In genomic region chr2:7900593-7900992, GRCh38 we compare ENCODE assay signal across 19 cellular contexts.
DNase-seq lines count a peak whose midpoint lies in the region; ATAC-seq and TF ChIP-seq lines count a peak whose summit lies in the region.
"Had no signal": no experiment of that assay in that cellular context is flagged by ENCODE, and none has a peak within 500 bp of the region (broad histone marks: within the 10 kb centered on the region; RNA-seq: fewer than 3 reads in every experiment).

No MANE protein-coding gene starts in this region.

- peak overlapping the region; percentile 1 for H3K4me3 Mint-ChIP-seq in activated naive CD8-positive, alpha-beta T cell treated with anti-CD3 and anti-CD28 coated beads, Interleukin-2, amount 10 ng/mL, durations not matched to agents 7 days and 5 days
- H3K4me3 Mint-ChIP-seq in activated naive CD8-positive, alpha-beta T cell treated with anti-CD3 and anti-CD28 coated beads for 36 hours: no peak overlapping the region
- H3K4me3 Mint-ChIP-seq in activated CD8-positive, alpha-beta T cell treated with anti-CD3 and anti-CD28 coated beads for 36 hours: no peak overlapping the region

- no peaks in the 10 kb centered on the region for H3K9me3 ChIP-seq in Loucy (ENCODE audit: insufficient read depth, low read depth, low read length)
- H3K9me3 ChIP-seq: mucosa of descending colon, right lobe of liver had no signal

- no peaks in the 10 kb centered on the region for H3K9me2 ChIP-seq in Loucy (replicated peaks; ENCODE audit: low read depth, low read length)

- peak overlapping the region; percentile 79 for H3K9ac ChIP-seq in Loucy (ENCODE audit: low read depth, low read length, poor library complexity, severe bottlenecking)

- H3K79me2 ChIP-seq in Loucy (ENCODE audit: insufficient read depth, low read length): no peaks in the 10 kb centered on the region

- intact Hi-C loops in activated CD8-positive, alpha-beta T cell treated with anti-CD3 and anti-CD28 coated beads for 36 hours (cut with micrococcal nuclease): no loop called here

- no peak overlapping the region for H2AFZ ChIP-seq in Loucy (ENCODE audit: low read length)

- peaks cover 7% of the 10 kb centered on the region; the same call in 1 of the 2 replicates for H3F3A ChIP-seq in Loucy (ENCODE audit: low read depth)

- H3K36me3 ChIP-seq in Loucy (ENCODE audit: insufficient read depth, low read length): no peaks in the 10 kb centered on the region
- H3K36me3 ChIP-seq: right lobe of liver had no signal

- no peaks in the 10 kb centered on the region for H3K36me3 Mint-ChIP-seq in activated naive CD8-positive, alpha-beta T cell treated with anti-CD3 and anti-CD28 coated beads, Interleukin-2, amount 10 ng/mL, durations not matched to agents 7 days and 5 days
- no peaks in the 10 kb centered on the region for H3K36me3 Mint-ChIP-seq in activated naive CD8-positive, alpha-beta T cell treated with anti-CD3 and anti-CD28 coated beads for 36 hours
- no peaks in the 10 kb centered on the region for H3K36me3 Mint-ChIP-seq in activated CD8-positive, alpha-beta T cell treated with anti-CD3 and anti-CD28 coated beads for 36 hours (ENCODE audit: low read depth)

- no peaks in the 10 kb centered on the region for H4K20me1 ChIP-seq in Loucy (ENCODE audit: insufficient read depth, low read length, poor library complexity, severe bottlenecking)

- peaks cover 55% of the 10 kb centered on the region for H3K4me1 ChIP-seq in Loucy (ENCODE audit: insufficient read depth, low read length, poor library complexity, severe bottlenecking)
- H3K4me1 ChIP-seq: right lobe of liver had no signal

- H3K4me2 ChIP-seq in Loucy (ENCODE audit: low read depth, low read length, poor library complexity, severe bottlenecking): peak overlapping the region; percentile 83

- peak; percentile 42 for ATAC-seq in activated naive CD8-positive, alpha-beta T cell treated with anti-CD3 and anti-CD28 coated beads, Interleukin-2, amount 10 ng/mL, durations not matched to agents 7 days and 5 days (ENCODE audit: low read depth)
- ATAC-seq in activated CD8-positive, alpha-beta T cell treated with anti-CD3 and anti-CD28 coated beads for 36 hours: no peak
- no peak for ATAC-seq in HG03108 (IDR thresholded peaks at IDR 0.05; ENCODE audit: unreplicated experiment)
- ATAC-seq: HepG2, mucosa of descending colon, right lobe of liver had no signal

- peak overlapping the region; percentile 64 for H3K4me3 ChIP-seq in Loucy (ENCODE audit: low read length, poor library complexity, severe bottlenecking)
- H3K4me3 ChIP-seq: mucosa of descending colon, right lobe of liver had no signal

- H3K27ac Mint-ChIP-seq in activated naive CD8-positive, alpha-beta T cell treated with anti-CD3 and anti-CD28 coated beads, Interleukin-2, amount 10 ng/mL, durations not matched to agents 7 days and 5 days: no peak overlapping the region
- no peak overlapping the region for H3K27ac Mint-ChIP-seq in activated naive CD8-positive, alpha-beta T cell treated with anti-CD3 and anti-CD28 coated beads for 36 hours
- no peak overlapping the region for H3K27ac Mint-ChIP-seq in activated CD8-positive, alpha-beta T cell treated with anti-CD3 and anti-CD28 coated beads for 36 hours

- H3K27me3 ChIP-seq in Loucy (ENCODE audit: insufficient read depth, low read length, poor library complexity, severe bottlenecking): no peaks in the 10 kb centered on the region
- H3K27me3 ChIP-seq: right lobe of liver had no signal

- no peak for DNase-seq in activated naive CD8-positive, alpha-beta T cell treated with anti-CD3 and anti-CD28 coated beads, Interleukin-2, amount 10 ng/mL, durations not matched to agents 7 days and 5 days
- DNase-seq in activated naive CD8-positive, alpha-beta T cell treated with anti-CD3 and anti-CD28 coated beads for 36 hours: no peak
- peak; percentile 4 for DNase-seq in activated CD8-positive, alpha-beta T cell treated with anti-CD3 and anti-CD28 coated beads for 36 hours
- DNase-seq in NCI-H1417 (lab: John Stamatoyannopoulos, UW) (no peak), RPMI8226 (no peak), NCI-H1694 treated with DMSO at 0.1 percent for 48 hours (lab: John Stamatoyannopoulos, UW) (no peak)
- DNase-seq: activated T-cell treated with anti-CD3 and anti-CD28 coated beads, Interleukin-2, amount 50 U/mL, for 1 hour; central memory CD4-positive, alpha-beta T cell; effector memory CD4-positive, alpha-beta T cell; mucosa of descending colon; NCI-H1105 treated with DMSO at 0.1 percent for 48 hours; NCI-H2227 treated with DMSO at 0.1 percent for 48 hours; NK-92 treated with Interleukin-12 subunit alpha and Interleukin-12 subunit beta, amount 100 ng/mL, for 24 hours; nucleus accumbens; right lobe of liver; Right ventricle myocardium superior had no signal

- peaks cover 25% of the 10 kb centered on the region for H3K4me1 Mint-ChIP-seq in activated naive CD8-positive, alpha-beta T cell treated with anti-CD3 and anti-CD28 coated beads, Interleukin-2, amount 10 ng/mL, durations not matched to agents 7 days and 5 days
- peaks cover 11% of the 10 kb centered on the region for H3K4me1 Mint-ChIP-seq in activated naive CD8-positive, alpha-beta T cell treated with anti-CD3 and anti-CD28 coated beads for 36 hours
- H3K4me1 Mint-ChIP-seq in activated CD8-positive, alpha-beta T cell treated with anti-CD3 and anti-CD28 coated beads for 36 hours (ENCODE audit: low read depth): peaks cover 16% of the 10 kb centered on the region

- POLR2A ChIA-PET in activated naive CD8-positive, alpha-beta T cell treated with anti-CD3 and anti-CD28 coated beads, Interleukin-2, amount 10 ng/mL, durations not matched to agents 7 days and 5 days (lab: Charles Lee): no interaction called here
- POLR2A ChIA-PET in activated CD8-positive, alpha-beta T cell treated with anti-CD3 and anti-CD28 coated beads for 36 hours (lab: Charles Lee): no interaction called here

- TF ChIP-seq CTCF in Loucy (conservative IDR thresholded peaks at IDR 0.05; ENCODE audit: low read length): no peak
- no peak for TF ChIP-seq CTCF in activated CD8-positive, alpha-beta T cell treated with anti-CD3 and anti-CD28 coated beads for 36 hours (IDR thresholded peaks at IDR 0.05)

- CTCF ChIA-PET in activated CD8-positive, alpha-beta T cell treated with anti-CD3 and anti-CD28 coated beads for 36 hours (lab: Charles Lee): interaction anchor here (0.9 kb wide), 1 partner anchor 11 kb away, joined by 3 read pairs; no protein-coding TSS in a partner anchor

- H3K9me3 Mint-ChIP-seq in activated naive CD8-positive, alpha-beta T cell treated with anti-CD3 and anti-CD28 coated beads, Interleukin-2, amount 10 ng/mL, durations not matched to agents 7 days and 5 days: no peaks in the 10 kb centered on the region
- H3K9me3 Mint-ChIP-seq in activated naive CD8-positive, alpha-beta T cell treated with anti-CD3 and anti-CD28 coated beads for 36 hours: no peaks in the 10 kb centered on the region
- no peaks in the 10 kb centered on the region for H3K9me3 Mint-ChIP-seq in activated CD8-positive, alpha-beta T cell treated with anti-CD3 and anti-CD28 coated beads for 36 hours

- H3K27me3 Mint-ChIP-seq in activated naive CD8-positive, alpha-beta T cell treated with anti-CD3 and anti-CD28 coated beads, Interleukin-2, amount 10 ng/mL, durations not matched to agents 7 days and 5 days: peaks cover 9% of the 10 kb centered on the region
- H3K27me3 Mint-ChIP-seq in activated naive CD8-positive, alpha-beta T cell treated with anti-CD3 and anti-CD28 coated beads for 36 hours: peaks cover 5% of the 10 kb centered on the region
- peaks cover 4% of the 10 kb centered on the region for H3K27me3 Mint-ChIP-seq in activated CD8-positive, alpha-beta T cell treated with anti-CD3 and anti-CD28 coated beads for 36 hours
